15 cellular contexts compared by ENCODE assay signal in genomic region chr1:53399370-53400133, GRCh38. TPM values are rescaled to one million over a fixed set of nuclear protein-coding genes. Genes with fewer than 3 reads are reported as not detected.
"Had no signal": no experiment of that assay in that cellular context is flagged by ENCODE, and none has a peak within 500 bp of the region (broad histone marks: within the 10 kb centered on the region; RNA-seq: fewer than 3 reads in every experiment).

No MANE protein-coding gene starts in this region.

RNA-seq across cellular contexts. Expression of gene DMRTB1, which starts 59.6 kb away (rescaled TPM):
- total RNA-seq: activated B cell treated with CpG ODN at 0.5 μM for 24 hours; activated CD4-positive, alpha-beta memory T cell treated with anti-CD3 and anti-CD28 coated beads, Interleukin-2, amount 10 ng/mL, durations not matched to agents 7 days and 5 days; activated CD8-positive, alpha-beta memory T cell treated with anti-CD3 and anti-CD28 coated beads, Interleukin-2, amount 10 ng/mL, durations not matched to agents 7 days and 5 days; activated naive CD8-positive, alpha-beta T cell treated with anti-CD3 and anti-CD28 coated beads, Interleukin-2, amount 10 ng/mL, durations not matched to agents 7 days and 5 days; activated T-helper 2 cell treated with anti-CD3 and anti-CD28 coated beads, Interferon-gamma antibody, Interleukin-2, Interleukin-4, amounts not matched to agents 10 μg/mL and 5 μg/mL and 100 μg/mL, durations not matched to agents 14 hours and 24 hours and 36 hours; astrocyte; body of pancreas; breast epithelium; M059J; PC-3; Peyer's patch; Right ventricle myocardium inferior; SK-MEL-5; T-cell had no signal
- polyA plus RNA-seq: adipose tissue had no signal
